ENCODE assay signal across 8 cellular contexts in the genomic region with DNA sequence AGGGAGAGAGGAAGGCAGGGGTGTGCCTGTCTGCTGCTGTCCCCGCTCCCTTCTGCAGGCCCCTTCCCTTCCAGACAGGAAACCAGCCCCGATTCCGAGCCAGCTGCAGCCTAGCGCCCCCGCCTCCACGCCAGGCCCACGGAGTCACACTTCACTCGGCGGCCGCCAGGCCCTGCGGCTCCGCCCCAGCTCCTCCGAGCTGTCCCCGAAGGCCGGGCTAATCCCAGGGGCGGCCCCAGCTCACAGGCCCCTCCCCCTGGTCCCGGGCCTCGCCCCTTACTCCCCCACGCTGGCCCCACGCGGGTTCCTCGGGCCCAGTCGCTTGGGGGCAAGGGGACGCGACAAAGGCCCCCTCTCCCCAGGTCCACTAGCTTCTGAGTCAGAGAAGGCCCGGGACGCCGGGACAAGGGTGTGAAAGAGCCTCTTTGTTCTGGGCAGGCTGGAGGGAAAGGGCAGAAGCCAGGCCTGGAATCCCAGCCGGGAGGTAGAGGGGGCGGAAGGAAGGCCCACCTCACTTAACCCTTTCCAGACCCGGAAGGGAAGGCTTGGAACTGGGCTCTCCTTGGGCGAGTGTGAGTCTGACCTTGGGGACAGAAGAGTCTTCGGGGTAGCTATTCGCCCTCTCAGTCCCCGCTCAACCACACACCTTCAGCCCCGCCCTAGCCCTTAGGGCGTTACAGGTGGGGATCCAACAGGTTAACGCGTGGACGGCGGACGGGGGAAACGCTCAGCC. TPM values are rescaled to one million over a fixed set of nuclear protein-coding genes. Genes with fewer than 3 reads are reported as not detected.
DNase-seq lines count a peak whose midpoint lies in the region; ATAC-seq and TF ChIP-seq lines count a peak whose summit lies in the region.

No MANE protein-coding gene starts in this region.

- H3K27ac ChIP-seq in SK-N-SH (ENCODE audit: low read depth in 2 of 2, low read length in 1 of 2) = peak overlapping the region; percentile 64 to 98
- H3K27ac ChIP-seq in breast epithelium = peak overlapping the region; percentile 93 to 97
- H3K27ac ChIP-seq in iPS-20b (ENCODE audit: low read length) = peak overlapping the region; percentile 67
- H3K27ac ChIP-seq in gastrocnemius medialis = peak overlapping the region; percentile 68 to 85 (median 73)

- H3K9ac ChIP-seq in SK-N-SH = peak overlapping the region; percentile 77
- H3K9ac ChIP-seq in iPS-20b (ENCODE audit: low read depth, low read length) = peak overlapping the region; percentile 92

- H4K20me1 ChIP-seq in SK-N-SH (ENCODE audit: insufficient read depth) = no peaks in the 10 kb centered on the region

- H3K79me2 ChIP-seq in SK-N-SH (ENCODE audit: insufficient read depth) = peaks cover 30% of the 10 kb centered on the region

- no peaks in the 10 kb centered on the region for H3K9me3 ChIP-seq in SK-N-SH
- H3K9me3 ChIP-seq in breast epithelium = no peaks in the 10 kb centered on the region
- H3K9me3 ChIP-seq in iPS-20b (ENCODE audit: insufficient read depth, low read depth, low read length) = no peaks in the 10 kb centered on the region
- no peaks in the 10 kb centered on the region for H3K9me3 ChIP-seq in gastrocnemius medialis

- TF ChIP-seq POLR2A in breast epithelium (IDR thresholded peaks at IDR 0.05) (no peak), gastrocnemius medialis (IDR thresholded peaks at IDR 0.05) (peak; percentile 27 to 39)

- intact Hi-C loops in breast epithelium (cut with DNase I; ENCODE audit: low total_unique reads) = no loop called here
- intact Hi-C loops in gastrocnemius medialis (cut with DNase I; ENCODE audit: low total_unique reads) = no loop called here

- peaks cover 6% of the 10 kb centered on the region for H3F3A ChIP-seq in SK-N-SH (replicated peaks; ENCODE audit: insufficient read depth)

- H3K4me2 ChIP-seq in SK-N-SH = peak overlapping the region; percentile 97

- H2AFZ ChIP-seq in SK-N-SH (ENCODE audit: low read depth) = peak overlapping the region; percentile 95

- H3K36me3 ChIP-seq in SK-N-SH (replicated peaks in 1 of 2; ENCODE audit: control insufficient read depth in 1 of 2, insufficient read depth in 2 of 2, low read length in 1 of 2) (no peaks in the 10 kb centered on the region), breast epithelium (no peaks in the 10 kb centered on the region), iPS-20b (ENCODE audit: insufficient read depth, low read depth, low read length) (peaks cover 6% of the 10 kb centered on the region; the same call in 1 of the 2 replicates), gastrocnemius medialis (no peaks in the 10 kb centered on the region)

- no peaks in the 10 kb centered on the region for H3K9me2 ChIP-seq in SK-N-SH

- TF ChIP-seq EP300 in SK-N-SH (IDR thresholded peaks at IDR 0.05; ENCODE audit: borderline replicate concordance in 1 of 2, low read depth in 1 of 2, low read length in 1 of 2) = no peak

- CTCF ChIA-PET in SK-N-SH (lab: Yijun Ruan, JAX) = interaction anchor here (0.6 to 2.5 kb wide), 10 partner anchors 10 to 202 kb away, joined by 3 to 9 read pairs (median 3); partner anchors contain the start of genes INO80B and WBP1

- H3K4me1 ChIP-seq in SK-N-SH (ENCODE audit: control insufficient read depth in 1 of 2, insufficient read depth in 2 of 2, low read depth in 1 of 2, low read length in 1 of 2) (peaks cover 20 to 27% of the 10 kb centered on the region in 2 experiments; a peak in 3 of 4 replicates), breast epithelium (peaks cover 5 to 15% of the 10 kb centered on the region in 2 donors), iPS-20b (ENCODE audit: insufficient read depth, low read length) (peaks cover 32% of the 10 kb centered on the region), gastrocnemius medialis (peaks cover 20 to 30% of the 10 kb centered on the region in 2 donors)

- WGBS in SK-N-SH (ENCODE audit: low lambda C conversion rate) = 37% methylated on average over 22 of the region's 43 CpGs

- in situ Hi-C loops in gastrocnemius medialis (cut with MboI; ENCODE audit: low sequenced_read_pairs in 4 of 4) = no loop called here

- no peaks in the 10 kb centered on the region for H3K27me3 ChIP-seq in SK-N-SH (ENCODE audit: insufficient read depth)
- no peaks in the 10 kb centered on the region for H3K27me3 ChIP-seq in breast epithelium
- peaks cover 24% of the 10 kb centered on the region; the same call in 1 of the 2 replicates for H3K27me3 ChIP-seq in iPS-20b (ENCODE audit: insufficient read depth, low read length)
- peaks cover 6 to 32% (median 7%) of the 10 kb centered on the region in 3 donors for H3K27me3 ChIP-seq in gastrocnemius medialis

- POLR2A ChIA-PET in SK-N-SH (lab: Yijun Ruan, JAX) = interaction anchor here (0.7 to 3.0 kb wide), 12 partner anchors 9 to 74 kb away, joined by 3 to 27 read pairs (median 8); partner anchors contain the start of genes C2orf81, INO80B, MRPL53 and TLX2

- H3K4me3 ChIP-seq in SK-N-SH (ENCODE audit: low read depth in 2 of 2, low read length in 1 of 2) (peak overlapping the region; percentile 73 to 75), breast epithelium (peak overlapping the region; percentile 47 to 84 (median 60)), iPS-20b (ENCODE audit: low read length) (peak overlapping the region; percentile 94), gastrocnemius medialis (peak overlapping the region; percentile 55 to 65 (median 58))

- peak; percentile 77 for ATAC-seq in gastrocnemius medialis

- TF ChIP-seq RAD21 in SK-N-SH (IDR thresholded peaks at IDR 0.05; ENCODE audit: low read length) = no peak

- TF ChIP-seq CTCF in SK-N-SH (IDR thresholded peaks at IDR 0.05) = no peak
- peak; percentile 23 to 41 (median 36) for TF ChIP-seq CTCF in breast epithelium (IDR thresholded peaks at IDR 0.05)
- peak in 3 of 5 experiments; percentile 22 to 51 (median 43) for TF ChIP-seq CTCF in gastrocnemius medialis (IDR thresholded peaks at IDR 0.05 in 4 of 5, conservative IDR thresholded peaks at IDR 0.05 in 1 of 5)

- DNase-seq in activated T-cell treated with anti-CD3 and anti-CD28 coated beads for 24 hours (ENCODE audit: low read depth) (peak; percentile 37), activated T-cell treated with anti-CD3 and anti-CD28 coated beads for 4 hours (no peak), HCEC 1CT (peak; percentile 80), LoVo (ENCODE audit: low spot score) (peak; percentile 82), SK-N-SH (peak; percentile 99), breast epithelium (ENCODE audit: low spot score in 2 of 2) (peak; percentile 73 to 78), gastrocnemius medialis (peak; percentile 64 to 69)

TF ChIP-seq in SK-N-SH, 30 proteins besides CTCF, POLR2A, EP300 and RAD21 (continues in another document):
- TF ChIP-seq JUND (IDR thresholded peaks at IDR 0.05) = no peak
- no peak for TF ChIP-seq NFIC (IDR thresholded peaks at IDR 0.05; ENCODE audit: borderline replicate concordance)
- peak; percentile 17; the same call in 1 of the 2 replicates for TF ChIP-seq MXI1 (IDR thresholded peaks at IDR 0.05; ENCODE audit: low read depth, low read length)
- TF ChIP-seq, protein P1, sequence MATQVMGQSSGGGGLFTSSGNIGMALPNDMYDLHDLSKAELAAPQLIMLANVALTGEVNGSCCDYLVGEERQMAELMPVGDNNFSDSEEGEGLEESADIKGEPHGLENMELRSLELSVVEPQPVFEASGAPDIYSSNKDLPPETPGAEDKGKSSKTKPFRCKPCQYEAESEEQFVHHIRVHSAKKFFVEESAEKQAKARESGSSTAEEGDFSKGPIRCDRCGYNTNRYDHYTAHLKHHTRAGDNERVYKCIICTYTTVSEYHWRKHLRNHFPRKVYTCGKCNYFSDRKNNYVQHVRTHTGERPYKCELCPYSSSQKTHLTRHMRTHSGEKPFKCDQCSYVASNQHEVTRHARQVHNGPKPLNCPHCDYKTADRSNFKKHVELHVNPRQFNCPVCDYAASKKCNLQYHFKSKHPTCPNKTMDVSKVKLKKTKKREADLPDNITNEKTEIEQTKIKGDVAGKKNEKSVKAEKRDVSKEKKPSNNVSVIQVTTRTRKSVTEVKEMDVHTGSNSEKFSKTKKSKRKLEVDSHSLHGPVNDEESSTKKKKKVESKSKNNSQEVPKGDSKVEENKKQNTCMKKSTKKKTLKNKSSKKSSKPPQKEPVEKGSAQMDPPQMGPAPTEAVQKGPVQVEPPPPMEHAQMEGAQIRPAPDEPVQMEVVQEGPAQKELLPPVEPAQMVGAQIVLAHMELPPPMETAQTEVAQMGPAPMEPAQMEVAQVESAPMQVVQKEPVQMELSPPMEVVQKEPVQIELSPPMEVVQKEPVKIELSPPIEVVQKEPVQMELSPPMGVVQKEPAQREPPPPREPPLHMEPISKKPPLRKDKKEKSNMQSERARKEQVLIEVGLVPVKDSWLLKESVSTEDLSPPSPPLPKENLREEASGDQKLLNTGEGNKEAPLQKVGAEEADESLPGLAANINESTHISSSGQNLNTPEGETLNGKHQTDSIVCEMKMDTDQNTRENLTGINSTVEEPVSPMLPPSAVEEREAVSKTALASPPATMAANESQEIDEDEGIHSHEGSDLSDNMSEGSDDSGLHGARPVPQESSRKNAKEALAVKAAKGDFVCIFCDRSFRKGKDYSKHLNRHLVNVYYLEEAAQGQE (IDR thresholded peaks at IDR 0.05; ENCODE audit: low read depth, low read length) = no peak

RNA-seq across cellular contexts. Expression of gene RTKN, which starts 1.2 kb away (rescaled TPM):
- polyA plus RNA-seq in SK-N-SH (2012; rRNA removed) = 22.6 and 23.4 TPM in 2 replicates
- polyA plus RNA-seq in SK-N-SH (2012; cell fraction: cytosol; rRNA removed) = 8.6 and 13.1 TPM in 2 replicates
- 80.0 and 93.6 TPM in 2 replicates for polyA plus RNA-seq in SK-N-SH (2012; cell fraction: nucleus; rRNA removed)
- total RNA-seq in breast epithelium (10 to 100 TPM in 2 of 3 donors, 1 to 10 TPM in 1; 9.3 to 49.9 (median 36.7) TPM), gastrocnemius medialis (10 to 100 TPM in 1 of 4 donors, 1 to 10 TPM in 3; 2.2 to 17.6 (median 5.9) TPM)

RNA-seq across cellular contexts. Expression of gene INO80B, which starts 14.3 kb away (rescaled TPM):
- 41.7 and 48.4 TPM in 2 replicates for polyA plus RNA-seq in SK-N-SH (2012; rRNA removed)
- 20.6 and 28.3 TPM in 2 replicates for polyA plus RNA-seq in SK-N-SH (2012; cell fraction: cytosol; rRNA removed)
- 259 and 308 TPM in 2 replicates for polyA plus RNA-seq in SK-N-SH (2012; cell fraction: nucleus; rRNA removed)
- 10 to 100 TPM; 12.6 to 26.2 (median 24.4) TPM for total RNA-seq in breast epithelium
- 10 to 100 TPM; 14.5 to 51.9 (median 41.1) TPM for total RNA-seq in gastrocnemius medialis

RNA-seq across cellular contexts. Expression of gene WBP1, which starts 17.7 kb away (rescaled TPM):
- polyA plus RNA-seq in SK-N-SH (2012; rRNA removed) = 184 and 193 TPM in 2 replicates
- 70.5 and 98.4 TPM in 2 replicates for polyA plus RNA-seq in SK-N-SH (2012; cell fraction: cytosol; rRNA removed)
- polyA plus RNA-seq in SK-N-SH (2012; cell fraction: nucleus; rRNA removed) = 969 and 1,280 TPM in 2 replicates
- total RNA-seq in breast epithelium (10 to 100 TPM; 58.0 to 70.0 (median 61.9) TPM), gastrocnemius medialis (10 to 100 TPM; 10.7 to 17.5 (median 16.5) TPM)

RNA-seq across cellular contexts. Expression of gene WDR54, which starts 19.0 kb away (rescaled TPM):
- polyA plus RNA-seq in SK-N-SH (2012; rRNA removed) = 50.7 and 61.6 TPM in 2 replicates
- 26.2 and 39.5 TPM in 2 replicates for polyA plus RNA-seq in SK-N-SH (2012; cell fraction: cytosol; rRNA removed)
- polyA plus RNA-seq in SK-N-SH (2012; cell fraction: nucleus; rRNA removed) = 54.2 and 62.7 TPM in 2 replicates
- total RNA-seq in breast epithelium (10 to 100 TPM in 1 of 3 donors, 1 to 10 TPM in 2; 6.7 to 13.1 (median 9.4) TPM), gastrocnemius medialis (1 to 10 TPM in 2 of 4 donors, under 1 TPM in 2; 0.51 to 2.1 (median 1.4) TPM)

RNA-seq across cellular contexts. Expression of gene C2orf81, which starts 19.1 kb away (rescaled TPM):
- polyA plus RNA-seq in SK-N-SH (2012; rRNA removed) = 1.2 and 2.5 TPM in 2 replicates
- polyA plus RNA-seq in SK-N-SH (2012; cell fraction: cytosol; rRNA removed) = 0.85 and 2.1 TPM in 2 replicates
- 3.4 and 4.9 TPM in 2 replicates for polyA plus RNA-seq in SK-N-SH (2012; cell fraction: nucleus; rRNA removed)
- 1 to 10 TPM in 2 of 3 donors, under 1 TPM in 1; 0.64 to 1.6 (median 1.3) TPM for total RNA-seq in breast epithelium
- total RNA-seq in gastrocnemius medialis = under 1 TPM in 1 of 4 donors, not detected in 3; 0.24 TPM
